ENCODE assay signal across 8 cellular contexts in genomic region chr2:61017003-61017555, GRCh38. TPM values are rescaled to one million over a fixed set of nuclear protein-coding genes. Genes with fewer than 3 reads are reported as not detected.
DNase-seq lines count a peak whose midpoint lies in the region; FAIRE-seq and TF ChIP-seq lines count a peak whose summit lies in the region.

No MANE protein-coding gene starts in this region.

- no peak overlapping the region for H4K8ac ChIP-seq in neuronal stem cell (ENCODE audit: low read depth, low read length)

- peaks cover 6% of the 10 kb centered on the region for H3K79me1 ChIP-seq in neuronal stem cell (ENCODE audit: low read depth, low read length)

- H2BK12ac ChIP-seq in neuronal stem cell (ENCODE audit: low read length), result no peak overlapping the region

- peak overlapping the region; percentile 81 for H3K23ac ChIP-seq in neuronal stem cell (ENCODE audit: low read depth, low read length, poor library complexity)

- peak; percentile 68 for TF ChIP-seq POLR2A in Raji (IDR thresholded peaks at IDR 0.05; ENCODE audit: insufficient read depth, low read depth, low read length)

- H3K9ac ChIP-seq in neuronal stem cell (ENCODE audit: low read depth, low read length, poor library complexity), result peak overlapping the region; percentile 78

- no peak overlapping the region for H4K91ac ChIP-seq in neuronal stem cell (ENCODE audit: low read depth, low read length, poor library complexity)

- H2AFZ ChIP-seq in neuronal stem cell (ENCODE audit: low read length), result peak overlapping the region; percentile 89

- DNase-seq in ELR (ENCODE audit: low read depth) (peak; percentile 81), H4 (ENCODE audit: low spot score) (peak; percentile 53), LNCaP clone FGC (ENCODE audit: low read depth) (peak; percentile 68), activated gamma-delta T cell treated with Interleukin-2 at 50 U/mL for 16 hours (peak; percentile 47), frontal cortex (ENCODE audit: low spot score in 2 of 2) (peak; percentile 37 to 57), neuronal stem cell (ENCODE audit: low spot score) (no peak), substantia nigra (lab: John Stamatoyannopoulos, UW) (peak; percentile 43 to 95 (median 80))

- no peak for TF ChIP-seq CTCF in LNCaP clone FGC (IDR thresholded peaks at IDR 0.05; ENCODE audit: control insufficient read depth, extremely low read depth, insufficient read depth)

- H3K4me2 ChIP-seq in neuronal stem cell (ENCODE audit: insufficient read depth, low read length, poor library complexity, severe bottlenecking), result peak overlapping the region; percentile 94

- H2BK5ac ChIP-seq in neuronal stem cell (ENCODE audit: low read length), result peak overlapping the region; percentile 99

- no peak overlapping the region for H3K4ac ChIP-seq in neuronal stem cell (ENCODE audit: low read length)

- H3K27me3 ChIP-seq in neuronal stem cell (ENCODE audit: control insufficient read depth in 3 of 3, insufficient read depth in 3 of 3, low read depth in 1 of 3, low read length in 3 of 3), result no peaks in the 10 kb centered on the region

- no peak overlapping the region for H2AK5ac ChIP-seq in neuronal stem cell (ENCODE audit: low read depth, low read length)

- no CpG with 5 or more reads among the region's 27 CpGs for WGBS in neuronal stem cell (ENCODE audit: extremely low coverage in 2 of 2, insufficient read length in 2 of 2, insufficient replicate concordance in 1 of 2), 2 donors

- no peak for FAIRE-seq in frontal cortex (lab: Jason Lieb, UNC)

- H3K4me1 ChIP-seq in neuronal stem cell (ENCODE audit: control insufficient read depth in 2 of 2, insufficient read depth in 1 of 2, low read depth in 1 of 2, low read length in 2 of 2), result peaks cover 0 to 2% of the 10 kb centered on the region in 2 donors

- H3K18ac ChIP-seq in neuronal stem cell (ENCODE audit: low read length), result peak overlapping the region; percentile 85

- peak overlapping the region; percentile 31 for H3K14ac ChIP-seq in neuronal stem cell (ENCODE audit: low read length)

- peaks cover 0 to under 1% of the 10 kb centered on the region in 2 donors for H3K9me3 ChIP-seq in neuronal stem cell (replicated peaks in 1 of 2; ENCODE audit: control insufficient read depth in 2 of 2, insufficient read depth in 1 of 2, low read depth in 1 of 2, low read length in 2 of 2)

- no peak overlapping the region for H2BK120ac ChIP-seq in neuronal stem cell (ENCODE audit: low read depth, low read length)

- H3K36me3 ChIP-seq in neuronal stem cell (replicated peaks in 1 of 2; ENCODE audit: control insufficient read depth in 2 of 2, insufficient read depth in 2 of 2, low read length in 2 of 2), result peaks cover 4 to 18% of the 10 kb centered on the region in 2 donors

- H3K4me3 ChIP-seq in LNCaP clone FGC (ENCODE audit: low read depth, low read length), result peak overlapping the region; percentile 68
- peak overlapping the region; percentile 80 to 90 for H3K4me3 ChIP-seq in neuronal stem cell (ENCODE audit: low read length in 2 of 2)

- no peak overlapping the region for H2BK15ac ChIP-seq in neuronal stem cell (ENCODE audit: low read length)

- H3K27ac ChIP-seq in neuronal stem cell (replicated peaks; ENCODE audit: low read length) (peak overlapping the region; percentile 95), substantia nigra (ENCODE audit: low read depth, low read length, poor library complexity, severe bottlenecking) (peak overlapping the region; percentile 90)

RNA-seq across cellular contexts. Expression of gene PEX13, which starts 0.4 kb away (rescaled TPM):
- total RNA-seq in H4 (2014; rRNA removed; shearing (Covaris generic)), result 24.9 and 47.2 TPM in 2 replicates
- 82.3 TPM for total RNA-seq in frontal cortex
- polyA plus RNA-seq in neuronal stem cell (2013, experiment 1 of 2), result 19.8 TPM
- 20.1 TPM for polyA plus RNA-seq in neuronal stem cell (2013, experiment 2 of 2)

RNA-seq across cellular contexts. Expression of gene PUS10, which starts 1.0 kb away (rescaled TPM):
- total RNA-seq in H4 (2014; rRNA removed; shearing (Covaris generic)), result 4.5 TPM in 2 replicates
- total RNA-seq in frontal cortex, result 4.9 TPM
- polyA plus RNA-seq in neuronal stem cell (2013, experiment 1 of 2), result 2.6 TPM
- polyA plus RNA-seq in neuronal stem cell (2013, experiment 2 of 2), result 3.0 TPM

RNA-seq across cellular contexts. Expression of gene SANBR, which starts 48.6 kb away (rescaled TPM):
- total RNA-seq in H4 (2014; rRNA removed; shearing (Covaris generic)), result 2.2 and 3.5 TPM in 2 replicates
- total RNA-seq in frontal cortex, result 90.5 TPM
- polyA plus RNA-seq in neuronal stem cell (2013, experiment 1 of 2), result 17.0 TPM
- 17.4 TPM for polyA plus RNA-seq in neuronal stem cell (2013, experiment 2 of 2)

Comparison
In these comparisons a context has a peak if more than half of its experiments do, and no peak if none do; other contexts are left out.
1. RNA of gene SANBR, which starts 48.6 kb away (total RNA-seq): 90.5 TPM in frontal cortex (single experiment); 2.2 to 3.5 TPM in H4; every median in the first group is over 10 times any median in the second.